1 cellular context compared by ENCODE assay signal in genomic region chr16:1330931-1331711, GRCh38.
TF ChIP-seq lines count a peak whose summit lies in the region.

No MANE protein-coding gene starts in this region.

TF ChIP-seq in GM12878, 131 proteins besides CTCF, POLR2A, EP300 and RAD21:
- TF ChIP-seq NFXL1 (IDR thresholded peaks at IDR 0.05; ENCODE audit: borderline replicate concordance) (0 out of 2 replicates have a peak, but pooled peaks have one; percentile 5), CBX3 (IDR thresholded peaks at IDR 0.05; ENCODE audit: borderline replicate concordance, low read depth) (no peak)
